ENCODE assay signal across 13 cellular contexts in genomic region chr1:91819038-91819788, GRCh38.
DNase-seq lines count a peak whose midpoint lies in the region; ATAC-seq and TF ChIP-seq lines count a peak whose summit lies in the region.
"Had no signal": no experiment of that assay in that cellular context is flagged by ENCODE, and none has a peak within 500 bp of the region (broad histone marks: within the 10 kb centered on the region; RNA-seq: fewer than 3 reads in every experiment).

No MANE protein-coding gene starts in this region.

- H3K4me3 ChIP-seq in upper lobe of left lung: no peak overlapping the region

- 70 to 82% methylated on average over 11 of the region's 11 CpGs for WGBS in upper lobe of left lung, 2 donors

- POLR2A ChIA-PET in activated CD4-positive, alpha-beta T cell treated with anti-CD3 and anti-CD28 coated beads for 36 hours (lab: Charles Lee): interaction anchor here (0.7 kb wide), 1 partner anchor 1012 kb away, joined by 3 read pairs; no protein-coding TSS in a partner anchor
- POLR2A ChIA-PET in activated CD4-positive, alpha-beta T cell treated with anti-CD3 and anti-CD28 coated beads, Interleukin-2, amount 10 ng/mL, durations not matched to agents 7 days and 5 days (lab: Charles Lee): no interaction called here

- no peak for DNase-seq in activated CD4-positive, alpha-beta T cell treated with anti-CD3 and anti-CD28 coated beads for 36 hours
- no peak for DNase-seq in activated CD4-positive, alpha-beta T cell treated with anti-CD3 and anti-CD28 coated beads, Interleukin-2, amount 10 ng/mL, durations not matched to agents 7 days and 5 days
- no peak for DNase-seq in endothelial cell (ENCODE audit: low spot score)
- DNase-seq in natural killer cell: no peak
- no peak for DNase-seq in upper lobe of left lung
- DNase-seq: activated CD4-positive, alpha-beta T cell treated with anti-CD3 and anti-CD28 coated beads, Interleukin-2, amount 10 ng/mL, durations not matched to agents 24 days and 14 days; Caco-2; NCI-H2171 had no signal

- H3K9me3 Mint-ChIP-seq in activated CD4-positive, alpha-beta T cell treated with anti-CD3 and anti-CD28 coated beads for 36 hours (ENCODE audit: low read depth): no peaks in the 10 kb centered on the region
- H3K9me3 Mint-ChIP-seq in activated CD4-positive, alpha-beta T cell treated with anti-CD3 and anti-CD28 coated beads, Interleukin-2, amount 10 ng/mL, durations not matched to agents 7 days and 5 days: no peaks in the 10 kb centered on the region
- H3K9me3 Mint-ChIP-seq in endothelial cell (ENCODE audit: unreplicated experiment): no peaks in the 10 kb centered on the region
- no peaks in the 10 kb centered on the region for H3K9me3 Mint-ChIP-seq in natural killer cell
- H3K9me3 Mint-ChIP-seq: activated CD4-positive, alpha-beta T cell treated with anti-CD3 and anti-CD28 coated beads, Interleukin-2, amount 10 ng/mL, durations not matched to agents 24 days and 14 days; T-helper 1 cell treated with Interleukin-12 subunit alpha and Interleukin-12 subunit beta and Interleukin-4 antibody, amounts not matched to agents 30 μg/mL and 1 μg/mL, for 36 hours had no signal

- H3K36me3 ChIP-seq in upper lobe of left lung: no peaks in the 10 kb centered on the region

- intact Hi-C loops in activated CD4-positive, alpha-beta T cell treated with anti-CD3 and anti-CD28 coated beads for 36 hours (cut with DNase I, micrococcal nuclease): no loop called here
- intact Hi-C loops in natural killer cell (cut with micrococcal nuclease): loop anchor here (2.0 to 5.0 kb wide), 2 partner anchors 14 to 262 kb away; no protein-coding TSS in a partner anchor

- no peaks in the 10 kb centered on the region for H3K9me3 ChIP-seq in upper lobe of left lung
- H3K9me3 ChIP-seq: Caco-2 had no signal

- H3K4me1 Mint-ChIP-seq in activated CD4-positive, alpha-beta T cell treated with anti-CD3 and anti-CD28 coated beads for 36 hours: peaks cover 19% of the 10 kb centered on the region
- peaks cover 20% of the 10 kb centered on the region for H3K4me1 Mint-ChIP-seq in activated CD4-positive, alpha-beta T cell treated with anti-CD3 and anti-CD28 coated beads, Interleukin-2, amount 10 ng/mL, durations not matched to agents 7 days and 5 days
- H3K4me1 Mint-ChIP-seq in endothelial cell (ENCODE audit: unreplicated experiment): peaks cover 33% of the 10 kb centered on the region
- H3K4me1 Mint-ChIP-seq in natural killer cell: peaks cover 82 to 83% of the 10 kb centered on the region in 2 donors

- H3K36me3 Mint-ChIP-seq in activated CD4-positive, alpha-beta T cell treated with anti-CD3 and anti-CD28 coated beads for 36 hours (ENCODE audit: low read depth): no peaks in the 10 kb centered on the region
- H3K36me3 Mint-ChIP-seq in activated CD4-positive, alpha-beta T cell treated with anti-CD3 and anti-CD28 coated beads, Interleukin-2, amount 10 ng/mL, durations not matched to agents 7 days and 5 days (ENCODE audit: low read depth): peaks cover 2% of the 10 kb centered on the region
- H3K36me3 Mint-ChIP-seq in endothelial cell (ENCODE audit: low read depth, unreplicated experiment) (no peaks in the 10 kb centered on the region), natural killer cell (no peaks in the 10 kb centered on the region)

- H3K27ac ChIP-seq in upper lobe of left lung: peak overlapping the region in 3 of 4 donors; percentile 4 to 71 (median 53)

- no peak for TF ChIP-seq CTCF in endothelial cell (IDR thresholded peaks at IDR 0.05; ENCODE audit: unreplicated experiment)
- TF ChIP-seq CTCF in natural killer cell (IDR thresholded peaks at IDR 0.05): no peak
- no peak for TF ChIP-seq CTCF in upper lobe of left lung (IDR thresholded peaks at IDR 0.05)

- TF ChIP-seq POLR2A in upper lobe of left lung (IDR thresholded peaks at IDR 0.05): no peak

- ATAC-seq in activated CD4-positive, alpha-beta T cell treated with anti-CD3 and anti-CD28 coated beads for 36 hours: peak; percentile 26
- ATAC-seq in natural killer cell (peak in 2 of 3 donors; percentile 41 to 57), upper lobe of left lung (ENCODE audit: low FRiP score in 2 of 2) (no peak), GM21367 (IDR thresholded peaks at IDR 0.05; ENCODE audit: unreplicated experiment) (no peak), HG02678 (IDR thresholded peaks at IDR 0.05; ENCODE audit: unreplicated experiment) (no peak), GM21390 (IDR thresholded peaks at IDR 0.05; ENCODE audit: unreplicated experiment) (no peak)
- ATAC-seq: HCT116 had no signal

- H3K27me3 Mint-ChIP-seq in activated CD4-positive, alpha-beta T cell treated with anti-CD3 and anti-CD28 coated beads for 36 hours: no peaks in the 10 kb centered on the region
- no peaks in the 10 kb centered on the region for H3K27me3 Mint-ChIP-seq in activated CD4-positive, alpha-beta T cell treated with anti-CD3 and anti-CD28 coated beads, Interleukin-2, amount 10 ng/mL, durations not matched to agents 7 days and 5 days
- no peaks in the 10 kb centered on the region for H3K27me3 Mint-ChIP-seq in endothelial cell (ENCODE audit: unreplicated experiment)
- no peaks in the 10 kb centered on the region for H3K27me3 Mint-ChIP-seq in natural killer cell (ENCODE audit: low read depth in 2 of 2)

- no peak for TF ChIP-seq EP300 in upper lobe of left lung (IDR thresholded peaks at IDR 0.05)

- H3K27me3 ChIP-seq in upper lobe of left lung: no peaks in the 10 kb centered on the region

- CTCF ChIA-PET in activated CD4-positive, alpha-beta T cell treated with anti-CD3 and anti-CD28 coated beads for 36 hours (lab: Charles Lee): interaction anchor here (0.6 kb wide), 1 partner anchor 491 kb away, joined by 3 read pairs; no protein-coding TSS in a partner anchor
- CTCF ChIA-PET in activated CD4-positive, alpha-beta T cell treated with anti-CD3 and anti-CD28 coated beads, Interleukin-2, amount 10 ng/mL, durations not matched to agents 7 days and 5 days (lab: Charles Lee): interaction anchor here (0.7 to 1.2 kb wide), 2 partner anchors 9 to 307 kb away, joined by 3 read pairs; no protein-coding TSS in a partner anchor

- no peak overlapping the region for H3K27ac Mint-ChIP-seq in activated CD4-positive, alpha-beta T cell treated with anti-CD3 and anti-CD28 coated beads for 36 hours
- no peak overlapping the region for H3K27ac Mint-ChIP-seq in activated CD4-positive, alpha-beta T cell treated with anti-CD3 and anti-CD28 coated beads, Interleukin-2, amount 10 ng/mL, durations not matched to agents 7 days and 5 days
- H3K27ac Mint-ChIP-seq in endothelial cell (ENCODE audit: unreplicated experiment): peak overlapping the region; percentile 80
- peak overlapping the region; percentile 70 to 95 for H3K27ac Mint-ChIP-seq in natural killer cell
- H3K27ac Mint-ChIP-seq: activated CD4-positive, alpha-beta T cell treated with anti-CD3 and anti-CD28 coated beads, Interleukin-2, amount 10 ng/mL, durations not matched to agents 24 days and 14 days; T-helper 1 cell treated with Interleukin-12 subunit alpha and Interleukin-12 subunit beta and Interleukin-4 antibody, amounts not matched to agents 30 μg/mL and 1 μg/mL, for 36 hours had no signal

- peaks cover 17 to 48% (median 33%) of the 10 kb centered on the region in 4 donors for H3K4me1 ChIP-seq in upper lobe of left lung
- H3K4me1 ChIP-seq: Caco-2 had no signal

- H3K4me3 Mint-ChIP-seq in activated CD4-positive, alpha-beta T cell treated with anti-CD3 and anti-CD28 coated beads for 36 hours: no peak overlapping the region
- no peak overlapping the region for H3K4me3 Mint-ChIP-seq in activated CD4-positive, alpha-beta T cell treated with anti-CD3 and anti-CD28 coated beads, Interleukin-2, amount 10 ng/mL, durations not matched to agents 7 days and 5 days
- H3K4me3 Mint-ChIP-seq in endothelial cell (ENCODE audit: unreplicated experiment) (peak overlapping the region; percentile 32), natural killer cell (peak overlapping the region; percentile 58)
- H3K4me3 Mint-ChIP-seq: activated CD4-positive, alpha-beta T cell treated with anti-CD3 and anti-CD28 coated beads, Interleukin-2, amount 10 ng/mL, durations not matched to agents 24 days and 14 days; T-helper 1 cell treated with Interleukin-12 subunit alpha and Interleukin-12 subunit beta and Interleukin-4 antibody, amounts not matched to agents 30 μg/mL and 1 μg/mL, for 36 hours had no signal

Comparison
In these comparisons a context has a peak if more than half of its experiments do, and no peak if none do; other contexts are left out.
1. ATAC-seq: peak in activated CD4-positive, alpha-beta T cell treated with anti-CD3 and anti-CD28 coated beads for 36 hours (single experiment) and natural killer cell (2 of 3); none in upper lobe of left lung (0 of 2), GM21367 (single experiment), HG02678 (single experiment) and GM21390 (single experiment).
2. H3K27ac Mint-ChIP-seq: peak in endothelial cell (single experiment) and natural killer cell (2 of 2); none in activated CD4-positive, alpha-beta T cell treated with anti-CD3 and anti-CD28 coated beads for 36 hours (single experiment) and activated CD4-positive, alpha-beta T cell treated with anti-CD3 and anti-CD28 coated beads, Interleukin-2, amount 10 ng/mL, durations not matched to agents 7 days and 5 days (single experiment).
3. H3K4me3 Mint-ChIP-seq: peak in endothelial cell (single experiment) and natural killer cell (single experiment); none in activated CD4-positive, alpha-beta T cell treated with anti-CD3 and anti-CD28 coated beads for 36 hours (single experiment) and activated CD4-positive, alpha-beta T cell treated with anti-CD3 and anti-CD28 coated beads, Interleukin-2, amount 10 ng/mL, durations not matched to agents 7 days and 5 days (single experiment).